1 cellular context compared by ENCODE assay signal in genomic region chr14:90740946-90741681, GRCh38.
A peak's percentile ranks its signal among the peaks of the same experiment; 100 is the strongest.
TF ChIP-seq lines count a peak whose summit lies in the region.

No MANE protein-coding gene starts in this region.

TF ChIP-seq in liver, 16 proteins besides CTCF, POLR2A, EP300 and RAD21 (continued from another document):
- TF ChIP-seq REST (IDR thresholded peaks at IDR 0.05): no peak
- TF ChIP-seq GABPA (IDR thresholded peaks at IDR 0.05 in 1 of 2, conservative IDR thresholded peaks at IDR 0.05 in 1 of 2): no peak
- peak; percentile 63 to 77 for TF ChIP-seq RXRA (IDR thresholded peaks at IDR 0.05)
- no peak for TF ChIP-seq FOXA1 (IDR thresholded peaks at IDR 0.05)
- peak; percentile 25 to 44 for TF ChIP-seq HNF4A (conservative IDR thresholded peaks at IDR 0.05)
- TF ChIP-seq YY1 (IDR thresholded peaks at IDR 0.05): peak; percentile 48
- TF ChIP-seq, protein P1, sequence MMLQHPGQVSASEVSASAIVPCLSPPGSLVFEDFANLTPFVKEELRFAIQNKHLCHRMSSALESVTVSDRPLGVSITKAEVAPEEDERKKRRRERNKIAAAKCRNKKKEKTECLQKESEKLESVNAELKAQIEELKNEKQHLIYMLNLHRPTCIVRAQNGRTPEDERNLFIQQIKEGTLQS (IDR thresholded peaks at IDR 0.05): no peak
- TF ChIP-seq JUND (IDR thresholded peaks at IDR 0.05): no peak
